11 cellular contexts compared by ENCODE assay signal in genomic region chr11:66851698-66852465, GRCh38. TPM values are rescaled to one million over a fixed set of nuclear protein-coding genes. Genes with fewer than 3 reads are reported as not detected.
A peak's percentile ranks its signal among the peaks of the same experiment; 100 is the strongest.
DNase-seq lines count a peak whose midpoint lies in the region; ATAC-seq and TF ChIP-seq lines count a peak whose summit lies in the region.
"Had no signal": no experiment of that assay in that cellular context is flagged by ENCODE, and none has a peak within 500 bp of the region (broad histone marks: within the 10 kb centered on the region; RNA-seq: fewer than 3 reads in every experiment).

No MANE protein-coding gene starts in this region.

- H3K79me2 ChIP-seq in DOHH2 (ENCODE audit: control insufficient read depth, low read length): no peaks in the 10 kb centered on the region
- H3K79me2 ChIP-seq in OCI-LY3 (ENCODE audit: low read length): no peaks in the 10 kb centered on the region; the same call in 1 of the 2 replicates

- H2AFZ ChIP-seq in OCI-LY3 (ENCODE audit: low read depth, low read length): peak overlapping the region; percentile 81

- H3K4me3 Mint-ChIP-seq in endodermal cell: no peak overlapping the region
- H3K4me3 Mint-ChIP-seq: activated naive CD8-positive, alpha-beta T cell had no signal

- H3K4me2 ChIP-seq in DOHH2 (ENCODE audit: low read length) (peak overlapping the region; percentile 30), OCI-LY3 (ENCODE audit: low read length) (peak overlapping the region; percentile 22)

- H3K36me3 ChIP-seq in DOHH2 (ENCODE audit: control insufficient read depth, low read length) (peaks cover 9% of the 10 kb centered on the region; the same call in 1 of the 2 replicates), OCI-LY3 (replicated peaks; ENCODE audit: low read depth, low read length) (peaks cover 2% of the 10 kb centered on the region), endodermal cell (ENCODE audit: control insufficient read depth, insufficient read depth, low read length) (peaks cover 2% of the 10 kb centered on the region)

- H3F3A ChIP-seq in DOHH2 (ENCODE audit: control insufficient read depth, insufficient read depth): no peaks in the 10 kb centered on the region

- peak overlapping the region; percentile 18; the same call in 1 of the 2 replicates for H3K9ac ChIP-seq in OCI-LY3 (ENCODE audit: low read length)
- no peak overlapping the region for H3K9ac ChIP-seq in endodermal cell (ENCODE audit: extremely low read depth, low read length, poor library complexity, severe bottlenecking)

- H3K27me3 Mint-ChIP-seq in endodermal cell (ENCODE audit: insufficient read depth): no peaks in the 10 kb centered on the region
- H3K27me3 Mint-ChIP-seq: activated naive CD8-positive, alpha-beta T cell had no signal

- no peaks in the 10 kb centered on the region for H4K20me1 ChIP-seq in DOHH2 (ENCODE audit: control insufficient read depth, insufficient read depth, low read depth, low read length)
- no peaks in the 10 kb centered on the region for H4K20me1 ChIP-seq in OCI-LY3 (ENCODE audit: insufficient read depth, low read length)

- TF ChIP-seq CTCF in 22Rv1 (IDR thresholded peaks at IDR 0.05) (peak; percentile 54), DOHH2 (IDR thresholded peaks at IDR 0.05; ENCODE audit: low read depth, low read length, poor library complexity, severe bottlenecking) (peak; percentile 75), OCI-LY3 (IDR thresholded peaks at IDR 0.05; ENCODE audit: low read depth, low read length) (peak; percentile 50), endodermal cell (conservative IDR thresholded peaks at IDR 0.05) (peak; percentile 78)

- H3K4me3 ChIP-seq in DOHH2 (ENCODE audit: low read length) (0 out of 2 replicates have a peak overlapping the region, but pooled peaks have one; percentile 9), OCI-LY3 (ENCODE audit: low read length) (peak overlapping the region; percentile 27; the same call in 1 of the 2 replicates), endodermal cell (ENCODE audit: low read length) (no peak overlapping the region)

- H3K4me1 Mint-ChIP-seq in endodermal cell: peaks cover 4% of the 10 kb centered on the region

- H3K9me2 ChIP-seq in DOHH2 (replicated peaks; ENCODE audit: control insufficient read depth, low read length): no peaks in the 10 kb centered on the region

- H3K27ac ChIP-seq in 22Rv1: no peak overlapping the region
- H3K27ac ChIP-seq in DOHH2 (ENCODE audit: low read depth, low read length): no peak overlapping the region
- peak overlapping the region; percentile 29; the same call in 1 of the 2 replicates for H3K27ac ChIP-seq in OCI-LY3 (ENCODE audit: low read length)
- no peak overlapping the region for H3K27ac ChIP-seq in endodermal cell (ENCODE audit: low read depth, low read length)

- DNase-seq in endodermal cell: peak; percentile 88
- no peak for DNase-seq in nucleus accumbens (lab: John Stamatoyannopoulos, UW)
- DNase-seq: GF-D8, SHP77 treated with DMSO at 0.1 percent for 48 hours had no signal

- H3K27ac Mint-ChIP-seq in endodermal cell: peak overlapping the region; percentile 48
- H3K27ac Mint-ChIP-seq: activated naive CD8-positive, alpha-beta T cell had no signal

- H3K9me3 Mint-ChIP-seq in endodermal cell: no peaks in the 10 kb centered on the region

- H3K27me3 ChIP-seq in DOHH2 (ENCODE audit: control insufficient read depth, low read length) (no peaks in the 10 kb centered on the region), OCI-LY3 (ENCODE audit: low read depth, low read length) (no peaks in the 10 kb centered on the region), endodermal cell (ENCODE audit: control insufficient read depth, insufficient read depth, low read length, poor library complexity, severe bottlenecking) (no peaks in the 10 kb centered on the region)

- H3K4me1 ChIP-seq in DOHH2 (ENCODE audit: control insufficient read depth, low read length) (peaks cover 19% of the 10 kb centered on the region), OCI-LY3 (ENCODE audit: low read length) (peaks cover 16% of the 10 kb centered on the region), endodermal cell (ENCODE audit: control insufficient read depth, insufficient read depth, low read length) (no peaks in the 10 kb centered on the region)

- WGBS in endodermal cell (ENCODE audit: insufficient coverage in 1 of 2, insufficient read length in 1 of 2), 2 experiments: 84 to 91% methylated on average over 23 to 26 of the region's 26 CpGs

- peaks cover 4% of the 10 kb centered on the region for H3K36me3 Mint-ChIP-seq in endodermal cell (ENCODE audit: low read depth)
- H3K36me3 Mint-ChIP-seq: activated naive CD8-positive, alpha-beta T cell had no signal

- no peaks in the 10 kb centered on the region for H3K9me3 ChIP-seq in DOHH2 (ENCODE audit: control insufficient read depth, insufficient read depth, low read length)
- no peaks in the 10 kb centered on the region for H3K9me3 ChIP-seq in OCI-LY3 (ENCODE audit: insufficient read depth, low read length)
- no peaks in the 10 kb centered on the region for H3K9me3 ChIP-seq in endodermal cell (ENCODE audit: control insufficient read depth, low read length)

- ATAC-seq in GM21360 (IDR thresholded peaks at IDR 0.05; ENCODE audit: unreplicated experiment) (no peak), HG02885 (IDR thresholded peaks at IDR 0.05; ENCODE audit: poor library complexity, unreplicated experiment) (no peak), HG03196 (IDR thresholded peaks at IDR 0.05; ENCODE audit: unreplicated experiment) (no peak)

RNA-seq across cellular contexts. Expression of gene LRFN4, which starts 5.0 kb away (rescaled TPM):
- 10 to 100 TPM; 23.2 to 26.2 TPM for total RNA-seq in endodermal cell
- polyA plus RNA-seq in endodermal cell (2013, experiment 1 of 2): 27.8 TPM
- 24.3 TPM for polyA plus RNA-seq in endodermal cell (2013, experiment 2 of 2)

RNA-seq across cellular contexts. Expression of gene RCE1, which starts 8.6 kb away (rescaled TPM):
- 10 to 100 TPM; 34.5 to 37.5 TPM for total RNA-seq in endodermal cell
- 21.4 TPM for polyA plus RNA-seq in endodermal cell (2013, experiment 1 of 2)
- 21.2 TPM for polyA plus RNA-seq in endodermal cell (2013, experiment 2 of 2)
